In genomic region chr1:36824390-36824861, GRCh38 we compare ENCODE assay signal across 1 cellular context.
TF ChIP-seq lines count a peak whose summit lies in the region.

No MANE protein-coding gene starts in this region.

TF ChIP-seq in K562, 482 proteins besides CTCF, POLR2A, EP300 and RAD21 (continued from another document and continues in another):
- TF ChIP-seq, protein P1, sequence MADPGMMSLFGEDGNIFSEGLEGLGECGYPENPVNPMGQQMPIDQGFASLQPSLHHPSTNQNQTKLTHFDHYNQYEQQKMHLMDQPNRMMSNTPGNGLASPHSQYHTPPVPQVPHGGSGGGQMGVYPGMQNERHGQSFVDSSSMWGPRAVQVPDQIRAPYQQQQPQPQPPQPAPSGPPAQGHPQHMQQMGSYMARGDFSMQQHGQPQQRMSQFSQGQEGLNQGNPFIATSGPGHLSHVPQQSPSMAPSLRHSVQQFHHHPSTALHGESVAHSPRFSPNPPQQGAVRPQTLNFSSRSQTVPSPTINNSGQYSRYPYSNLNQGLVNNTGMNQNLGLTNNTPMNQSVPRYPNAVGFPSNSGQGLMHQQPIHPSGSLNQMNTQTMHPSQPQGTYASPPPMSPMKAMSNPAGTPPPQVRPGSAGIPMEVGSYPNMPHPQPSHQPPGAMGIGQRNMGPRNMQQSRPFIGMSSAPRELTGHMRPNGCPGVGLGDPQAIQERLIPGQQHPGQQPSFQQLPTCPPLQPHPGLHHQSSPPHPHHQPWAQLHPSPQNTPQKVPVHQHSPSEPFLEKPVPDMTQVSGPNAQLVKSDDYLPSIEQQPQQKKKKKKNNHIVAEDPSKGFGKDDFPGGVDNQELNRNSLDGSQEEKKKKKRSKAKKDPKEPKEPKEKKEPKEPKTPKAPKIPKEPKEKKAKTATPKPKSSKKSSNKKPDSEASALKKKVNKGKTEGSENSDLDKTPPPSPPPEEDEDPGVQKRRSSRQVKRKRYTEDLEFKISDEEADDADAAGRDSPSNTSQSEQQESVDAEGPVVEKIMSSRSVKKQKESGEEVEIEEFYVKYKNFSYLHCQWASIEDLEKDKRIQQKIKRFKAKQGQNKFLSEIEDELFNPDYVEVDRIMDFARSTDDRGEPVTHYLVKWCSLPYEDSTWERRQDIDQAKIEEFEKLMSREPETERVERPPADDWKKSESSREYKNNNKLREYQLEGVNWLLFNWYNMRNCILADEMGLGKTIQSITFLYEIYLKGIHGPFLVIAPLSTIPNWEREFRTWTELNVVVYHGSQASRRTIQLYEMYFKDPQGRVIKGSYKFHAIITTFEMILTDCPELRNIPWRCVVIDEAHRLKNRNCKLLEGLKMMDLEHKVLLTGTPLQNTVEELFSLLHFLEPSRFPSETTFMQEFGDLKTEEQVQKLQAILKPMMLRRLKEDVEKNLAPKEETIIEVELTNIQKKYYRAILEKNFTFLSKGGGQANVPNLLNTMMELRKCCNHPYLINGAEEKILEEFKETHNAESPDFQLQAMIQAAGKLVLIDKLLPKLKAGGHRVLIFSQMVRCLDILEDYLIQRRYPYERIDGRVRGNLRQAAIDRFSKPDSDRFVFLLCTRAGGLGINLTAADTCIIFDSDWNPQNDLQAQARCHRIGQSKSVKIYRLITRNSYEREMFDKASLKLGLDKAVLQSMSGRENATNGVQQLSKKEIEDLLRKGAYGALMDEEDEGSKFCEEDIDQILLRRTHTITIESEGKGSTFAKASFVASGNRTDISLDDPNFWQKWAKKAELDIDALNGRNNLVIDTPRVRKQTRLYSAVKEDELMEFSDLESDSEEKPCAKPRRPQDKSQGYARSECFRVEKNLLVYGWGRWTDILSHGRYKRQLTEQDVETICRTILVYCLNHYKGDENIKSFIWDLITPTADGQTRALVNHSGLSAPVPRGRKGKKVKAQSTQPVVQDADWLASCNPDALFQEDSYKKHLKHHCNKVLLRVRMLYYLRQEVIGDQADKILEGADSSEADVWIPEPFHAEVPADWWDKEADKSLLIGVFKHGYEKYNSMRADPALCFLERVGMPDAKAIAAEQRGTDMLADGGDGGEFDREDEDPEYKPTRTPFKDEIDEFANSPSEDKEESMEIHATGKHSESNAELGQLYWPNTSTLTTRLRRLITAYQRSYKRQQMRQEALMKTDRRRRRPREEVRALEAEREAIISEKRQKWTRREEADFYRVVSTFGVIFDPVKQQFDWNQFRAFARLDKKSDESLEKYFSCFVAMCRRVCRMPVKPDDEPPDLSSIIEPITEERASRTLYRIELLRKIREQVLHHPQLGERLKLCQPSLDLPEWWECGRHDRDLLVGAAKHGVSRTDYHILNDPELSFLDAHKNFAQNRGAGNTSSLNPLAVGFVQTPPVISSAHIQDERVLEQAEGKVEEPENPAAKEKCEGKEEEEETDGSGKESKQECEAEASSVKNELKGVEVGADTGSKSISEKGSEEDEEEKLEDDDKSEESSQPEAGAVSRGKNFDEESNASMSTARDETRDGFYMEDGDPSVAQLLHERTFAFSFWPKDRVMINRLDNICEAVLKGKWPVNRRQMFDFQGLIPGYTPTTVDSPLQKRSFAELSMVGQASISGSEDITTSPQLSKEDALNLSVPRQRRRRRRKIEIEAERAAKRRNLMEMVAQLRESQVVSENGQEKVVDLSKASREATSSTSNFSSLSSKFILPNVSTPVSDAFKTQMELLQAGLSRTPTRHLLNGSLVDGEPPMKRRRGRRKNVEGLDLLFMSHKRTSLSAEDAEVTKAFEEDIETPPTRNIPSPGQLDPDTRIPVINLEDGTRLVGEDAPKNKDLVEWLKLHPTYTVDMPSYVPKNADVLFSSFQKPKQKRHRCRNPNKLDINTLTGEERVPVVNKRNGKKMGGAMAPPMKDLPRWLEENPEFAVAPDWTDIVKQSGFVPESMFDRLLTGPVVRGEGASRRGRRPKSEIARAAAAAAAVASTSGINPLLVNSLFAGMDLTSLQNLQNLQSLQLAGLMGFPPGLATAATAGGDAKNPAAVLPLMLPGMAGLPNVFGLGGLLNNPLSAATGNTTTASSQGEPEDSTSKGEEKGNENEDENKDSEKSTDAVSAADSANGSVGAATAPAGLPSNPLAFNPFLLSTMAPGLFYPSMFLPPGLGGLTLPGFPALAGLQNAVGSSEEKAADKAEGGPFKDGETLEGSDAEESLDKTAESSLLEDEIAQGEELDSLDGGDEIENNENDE (IDR thresholded peaks at IDR 0.05; ENCODE audit: low read depth, low read length): no peak
- TF ChIP-seq ERF (CRISPR knock-in tag; IDR thresholded peaks at IDR 0.05): no peak
- TF ChIP-seq MNT (conservative IDR thresholded peaks at IDR 0.05): no peak
- no peak for TF ChIP-seq ZNF408 (CRISPR knock-in tag; IDR thresholded peaks at IDR 0.05; ENCODE audit: low read depth)
- no peak for TF ChIP-seq KHSRP (IDR thresholded peaks at IDR 0.05)
- TF ChIP-seq, protein P2, sequence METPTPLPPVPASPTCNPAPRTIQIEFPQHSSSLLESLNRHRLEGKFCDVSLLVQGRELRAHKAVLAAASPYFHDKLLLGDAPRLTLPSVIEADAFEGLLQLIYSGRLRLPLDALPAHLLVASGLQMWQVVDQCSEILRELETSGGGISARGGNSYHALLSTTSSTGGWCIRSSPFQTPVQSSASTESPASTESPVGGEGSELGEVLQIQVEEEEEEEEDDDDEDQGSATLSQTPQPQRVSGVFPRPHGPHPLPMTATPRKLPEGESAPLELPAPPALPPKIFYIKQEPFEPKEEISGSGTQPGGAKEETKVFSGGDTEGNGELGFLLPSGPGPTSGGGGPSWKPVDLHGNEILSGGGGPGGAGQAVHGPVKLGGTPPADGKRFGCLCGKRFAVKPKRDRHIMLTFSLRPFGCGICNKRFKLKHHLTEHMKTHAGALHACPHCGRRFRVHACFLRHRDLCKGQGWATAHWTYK (CRISPR knock-in tag; IDR thresholded peaks at IDR 0.05): no peak
- no peak for TF ChIP-seq CHD4 (IDR thresholded peaks at IDR 0.05; ENCODE audit: insufficient read depth, insufficient replicate concordance, low read depth, low read length, poor library complexity, severe bottlenecking)
- TF ChIP-seq POLR3A (IDR thresholded peaks at IDR 0.05; ENCODE audit: borderline replicate concordance, extremely low read depth, insufficient read depth, insufficient read length): no peak
- TF ChIP-seq CHCHD3 (CRISPR knock-in tag; IDR thresholded peaks at IDR 0.05): no peak
- no peak for TF ChIP-seq SMAD1 (IDR thresholded peaks at IDR 0.05; ENCODE audit: low read depth, low read length, partially characterized antibody)
- TF ChIP-seq KLF13 (tag; IDR thresholded peaks at IDR 0.05; ENCODE audit: borderline replicate concordance, low read depth): no peak
- peak; percentile 88 for TF ChIP-seq LEF1 (IDR thresholded peaks at IDR 0.05)
- no peak for TF ChIP-seq ZNF644 (tag; IDR thresholded peaks at IDR 0.05; ENCODE audit: low read depth)
- TF ChIP-seq, protein P3, sequence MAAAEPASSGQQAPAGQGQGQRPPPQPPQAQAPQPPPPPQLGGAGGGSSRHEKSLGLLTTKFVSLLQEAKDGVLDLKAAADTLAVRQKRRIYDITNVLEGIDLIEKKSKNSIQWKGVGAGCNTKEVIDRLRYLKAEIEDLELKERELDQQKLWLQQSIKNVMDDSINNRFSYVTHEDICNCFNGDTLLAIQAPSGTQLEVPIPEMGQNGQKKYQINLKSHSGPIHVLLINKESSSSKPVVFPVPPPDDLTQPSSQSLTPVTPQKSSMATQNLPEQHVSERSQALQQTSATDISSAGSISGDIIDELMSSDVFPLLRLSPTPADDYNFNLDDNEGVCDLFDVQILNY (CRISPR knock-in tag; IDR thresholded peaks at IDR 0.05): no peak
- no peak for TF ChIP-seq KDM4B (IDR thresholded peaks at IDR 0.05; ENCODE audit: borderline replicate concordance in 2 of 2, low read depth in 1 of 2)
- no peak for TF ChIP-seq STAT5B (CRISPR knock-in tag; IDR thresholded peaks at IDR 0.05)
- no peak for TF ChIP-seq TAF15 (IDR thresholded peaks at IDR 0.05; ENCODE audit: low read depth, low read length)
- TF ChIP-seq ZNF384 (IDR thresholded peaks at IDR 0.05; ENCODE audit: low read depth, low read length): peak; percentile 97
- TF ChIP-seq, protein P4, sequence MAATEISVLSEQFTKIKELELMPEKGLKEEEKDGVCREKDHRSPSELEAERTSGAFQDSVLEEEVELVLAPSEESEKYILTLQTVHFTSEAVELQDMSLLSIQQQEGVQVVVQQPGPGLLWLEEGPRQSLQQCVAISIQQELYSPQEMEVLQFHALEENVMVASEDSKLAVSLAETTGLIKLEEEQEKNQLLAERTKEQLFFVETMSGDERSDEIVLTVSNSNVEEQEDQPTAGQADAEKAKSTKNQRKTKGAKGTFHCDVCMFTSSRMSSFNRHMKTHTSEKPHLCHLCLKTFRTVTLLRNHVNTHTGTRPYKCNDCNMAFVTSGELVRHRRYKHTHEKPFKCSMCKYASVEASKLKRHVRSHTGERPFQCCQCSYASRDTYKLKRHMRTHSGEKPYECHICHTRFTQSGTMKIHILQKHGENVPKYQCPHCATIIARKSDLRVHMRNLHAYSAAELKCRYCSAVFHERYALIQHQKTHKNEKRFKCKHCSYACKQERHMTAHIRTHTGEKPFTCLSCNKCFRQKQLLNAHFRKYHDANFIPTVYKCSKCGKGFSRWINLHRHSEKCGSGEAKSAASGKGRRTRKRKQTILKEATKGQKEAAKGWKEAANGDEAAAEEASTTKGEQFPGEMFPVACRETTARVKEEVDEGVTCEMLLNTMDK (IDR thresholded peaks at IDR 0.05; ENCODE audit: borderline replicate concordance, insufficient read depth, low read depth, low read length, poor library complexity, severe bottlenecking): no peak
- TF ChIP-seq SOX6 (IDR thresholded peaks at IDR 0.05): no peak
- no peak for TF ChIP-seq OTX1 (CRISPR knock-in tag; IDR thresholded peaks at IDR 0.05)
- TF ChIP-seq THRAP3 (IDR thresholded peaks at IDR 0.05; ENCODE audit: borderline replicate concordance): no peak
- TF ChIP-seq WHSC1 (IDR thresholded peaks at IDR 0.05; ENCODE audit: low read length): no peak
- no peak; the same call in 1 of the 2 replicates for TF ChIP-seq KLF16 (IDR thresholded peaks at IDR 0.05)
- no peak for TF ChIP-seq NR2C2 (CRISPR knock-in tag; IDR thresholded peaks at IDR 0.05)
- TF ChIP-seq NR2C2 (tag; IDR thresholded peaks at IDR 0.05): peak; percentile 14; the same call in 1 of the 2 replicates
- no peak for TF ChIP-seq ZBTB1 (CRISPR knock-in tag; IDR thresholded peaks at IDR 0.05; ENCODE audit: borderline replicate concordance, low read depth)
- no peak for TF ChIP-seq ZZZ3 (IDR thresholded peaks at IDR 0.05)
- TF ChIP-seq ZNF655 (CRISPR knock-in tag; IDR thresholded peaks at IDR 0.05): no peak
- no peak for TF ChIP-seq HDAC3 (IDR thresholded peaks at IDR 0.05; ENCODE audit: borderline replicate concordance, partially characterized antibody)
- no peak for TF ChIP-seq SREBF1 (IDR thresholded peaks at IDR 0.05; ENCODE audit: borderline replicate concordance, low read depth, low read length)
- TF ChIP-seq ZBTB8A (IDR thresholded peaks at IDR 0.05; ENCODE audit: partially characterized antibody): no peak
- TF ChIP-seq, protein P5, sequence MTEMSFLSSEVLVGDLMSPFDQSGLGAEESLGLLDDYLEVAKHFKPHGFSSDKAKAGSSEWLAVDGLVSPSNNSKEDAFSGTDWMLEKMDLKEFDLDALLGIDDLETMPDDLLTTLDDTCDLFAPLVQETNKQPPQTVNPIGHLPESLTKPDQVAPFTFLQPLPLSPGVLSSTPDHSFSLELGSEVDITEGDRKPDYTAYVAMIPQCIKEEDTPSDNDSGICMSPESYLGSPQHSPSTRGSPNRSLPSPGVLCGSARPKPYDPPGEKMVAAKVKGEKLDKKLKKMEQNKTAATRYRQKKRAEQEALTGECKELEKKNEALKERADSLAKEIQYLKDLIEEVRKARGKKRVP (CRISPR knock-in tag; IDR thresholded peaks at IDR 0.05): peak; percentile 39; the same call in 1 of the 2 replicates
- TF ChIP-seq TAF9B (IDR thresholded peaks at IDR 0.05; ENCODE audit: partially characterized antibody): no peak
- no peak for TF ChIP-seq TEAD4 (IDR thresholded peaks at IDR 0.05; ENCODE audit: low read length)
- no peak for TF ChIP-seq TEAD4 (CRISPR knock-in tag; IDR thresholded peaks at IDR 0.05; ENCODE audit: borderline replicate concordance)
